Comparison of ENCODE assay signal across 32 cellular contexts in genomic region chr15:56782306-56782705, GRCh38.
"Had no signal": no experiment of that assay in that cellular context is flagged by ENCODE, and none has a peak within 500 bp of the region (broad histone marks: within the 10 kb centered on the region; RNA-seq: fewer than 3 reads in every experiment).

No MANE protein-coding gene starts in this region.

- H3K27ac ChIP-seq: adrenal gland, body of pancreas, brain microvascular endothelial cell, breast epithelium, VCaP had no signal

- H3K27me3 Mint-ChIP-seq: activated B cell treated with CpG ODN at 0.5 μM for 24 hours; activated CD4-positive, alpha-beta T cell treated with anti-CD3 and anti-CD28 coated beads, Interleukin-2, amount 10 ng/mL, durations not matched to agents 24 days and 14 days had no signal

- H3K27ac Mint-ChIP-seq: activated B cell treated with CpG ODN at 0.5 μM for 24 hours; activated CD4-positive, alpha-beta memory T cell treated with anti-CD3 and anti-CD28 coated beads for 36 hours; activated CD4-positive, alpha-beta T cell treated with anti-CD3 and anti-CD28 coated beads, Interleukin-2, amount 10 ng/mL, durations not matched to agents 24 days and 14 days; activated CD8-positive, alpha-beta T cell treated with anti-CD3 and anti-CD28 coated beads for 36 hours; activated naive CD4-positive, alpha-beta T cell treated with anti-CD3 and anti-CD28 coated beads for 36 hours; activated naive CD4-positive, alpha-beta T cell treated with anti-CD3 and anti-CD28 coated beads, Interleukin-2, amount 50 U/mL, for 72 hours; activated naive CD8-positive, alpha-beta T cell treated with anti-CD3 and anti-CD28 coated beads for 36 hours; activated T-cell treated with anti-CD3 and anti-CD28 coated beads, Interleukin-2, amount 50 U/mL, for 72 hours; activated T-helper 1 cell treated with anti-CD3 and anti-CD28 coated beads, Interleukin-12 subunit alpha, Interleukin-12 subunit beta, Interleukin-2, Interleukin-4 antibody, amounts not matched to agents 30 ng/mL and 10 ng/mL and 1 ng/mL, durations not matched to agents 14 hours and 24 hours and 36 hours; activated T-helper 17 cell treated with anti-CD3 and anti-CD28 coated beads, Interleukin-2, amount 50 U/mL, for 72 hours; T-cell; T-helper 17 cell had no signal

- DNase-seq: activated B cell treated with CpG ODN at 0.5 μM for 24 hours; activated CD4-positive, alpha-beta memory T cell treated with anti-CD3 and anti-CD28 coated beads for 36 hours; activated CD4-positive, alpha-beta T cell treated with anti-CD3 and anti-CD28 coated beads for 4 hours; activated CD4-positive, alpha-beta T cell treated with anti-CD3 and anti-CD28 coated beads, Interleukin-2, amount 10 ng/mL, durations not matched to agents 24 days and 14 days; activated CD4-positive, alpha-beta T cell treated with anti-CD3 and anti-CD28 coated beads, Interleukin-2, amount 50 U/mL, for 1 hour; activated CD4-positive, alpha-beta T cell treated with anti-CD3 and anti-CD28 coated beads, Interleukin-2, amount 50 U/mL, for 4 hours; activated CD4-positive, CD25-positive, alpha-beta regulatory T cell treated with anti-CD3 and anti-CD28 coated beads, Interleukin-2, amount 50 U/mL, for 72 hours; activated CD8-positive, alpha-beta memory T cell treated with anti-CD3 and anti-CD28 coated beads, Interleukin-2, amount 50 U/mL, for 4 hours; activated CD8-positive, alpha-beta T cell treated with anti-CD3 and anti-CD28 coated beads for 36 hours; activated effector memory CD4-positive, alpha-beta T cell treated with anti-CD3 and anti-CD28 coated beads, Interleukin-2, amount 50 U/mL, for 16 hours; activated gamma-delta T cell treated with Interleukin-2 at 50 U/mL for 16 hours; activated naive CD4-positive, alpha-beta T cell; activated naive CD4-positive, alpha-beta T cell treated with anti-CD3 and anti-CD28 coated beads for 36 hours; activated naive CD4-positive, alpha-beta T cell treated with anti-CD3 and anti-CD28 coated beads, Interleukin-2, amount 50 U/mL, for 16 hours; activated naive CD8-positive, alpha-beta T cell treated with anti-CD3 and anti-CD28 coated beads for 36 hours; activated T-cell treated with anti-CD3 and anti-CD28 coated beads for 4 hours; activated T-cell treated with anti-CD3 and anti-CD28 coated beads, Interleukin-2, amount 50 U/mL, for 1 hour; activated T-cell treated with anti-CD3 and anti-CD28 coated beads, Interleukin-2, amount 50 U/mL, for 4 hours; activated T-cell treated with anti-CD3 and anti-CD28 coated beads, Interleukin-2, amount 50 U/mL, for 72 hours; adrenal gland; amniotic stem cell; aorta; body of pancreas; brain microvascular endothelial cell; central memory CD4-positive, alpha-beta T cell; T-cell; T-helper 17 cell had no signal

- H3K36me3 ChIP-seq: adrenal gland, brain microvascular endothelial cell, breast epithelium had no signal

- H3K4me3 Mint-ChIP-seq: activated B cell treated with CpG ODN at 0.5 μM for 24 hours; activated CD4-positive, alpha-beta memory T cell treated with anti-CD3 and anti-CD28 coated beads for 36 hours; activated CD4-positive, alpha-beta T cell treated with anti-CD3 and anti-CD28 coated beads, Interleukin-2, amount 10 ng/mL, durations not matched to agents 24 days and 14 days; activated CD8-positive, alpha-beta T cell treated with anti-CD3 and anti-CD28 coated beads for 36 hours; activated naive CD4-positive, alpha-beta T cell treated with anti-CD3 and anti-CD28 coated beads for 36 hours; activated naive CD8-positive, alpha-beta T cell treated with anti-CD3 and anti-CD28 coated beads for 36 hours; activated T-cell treated with anti-CD3 and anti-CD28 coated beads, Interleukin-2, amount 50 U/mL, for 4 hours; activated T-cell treated with anti-CD3 and anti-CD28 coated beads, Interleukin-2, amount 50 U/mL, for 72 hours; activated T-helper 1 cell treated with anti-CD3 and anti-CD28 coated beads, Interleukin-12 subunit alpha, Interleukin-12 subunit beta, Interleukin-2, Interleukin-4 antibody, amounts not matched to agents 30 ng/mL and 10 ng/mL and 1 ng/mL, durations not matched to agents 14 hours and 24 hours and 36 hours; activated T-helper 17 cell treated with anti-CD3 and anti-CD28 coated beads, Interleukin-2, amount 50 U/mL, for 72 hours; T-cell; T-helper 17 cell had no signal

- ATAC-seq: activated CD8-positive, alpha-beta T cell treated with anti-CD3 and anti-CD28 coated beads for 36 hours; activated naive CD4-positive, alpha-beta T cell treated with anti-CD3 and anti-CD28 coated beads, Interleukin-2, amount 50 U/mL, for 72 hours; activated T-cell treated with anti-CD3 and anti-CD28 coated beads, Interleukin-2, amount 50 U/mL, for 4 hours; activated T-cell treated with anti-CD3 and anti-CD28 coated beads, Interleukin-2, amount 50 U/mL, for 72 hours; activated T-helper 17 cell treated with anti-CD3 and anti-CD28 coated beads, Interleukin-2, amount 50 U/mL, for 72 hours; body of pancreas; T-cell; T-helper 17 cell had no signal

- H3K9me3 Mint-ChIP-seq: activated B cell treated with CpG ODN at 0.5 μM for 24 hours; activated naive CD4-positive, alpha-beta T cell treated with anti-CD3 and anti-CD28 coated beads for 36 hours; activated T-cell treated with anti-CD3 and anti-CD28 coated beads, Interleukin-2, amount 50 U/mL, for 4 hours; activated T-helper 17 cell treated with anti-CD3 and anti-CD28 coated beads, Interleukin-2, amount 50 U/mL, for 72 hours; T-cell had no signal

- H3K36me3 Mint-ChIP-seq: activated CD4-positive, alpha-beta memory T cell treated with anti-CD3 and anti-CD28 coated beads for 36 hours; T-cell had no signal

- H3K27me3 ChIP-seq: adrenal gland, body of pancreas, brain microvascular endothelial cell, breast epithelium had no signal

- H3K9me3 ChIP-seq: adrenal gland, body of pancreas, breast epithelium had no signal

- H3K4me1 ChIP-seq: adrenal gland, body of pancreas, breast epithelium had no signal

- H3K4me3 ChIP-seq: adrenal gland, body of pancreas, breast epithelium had no signal
